In the genomic region with DNA sequence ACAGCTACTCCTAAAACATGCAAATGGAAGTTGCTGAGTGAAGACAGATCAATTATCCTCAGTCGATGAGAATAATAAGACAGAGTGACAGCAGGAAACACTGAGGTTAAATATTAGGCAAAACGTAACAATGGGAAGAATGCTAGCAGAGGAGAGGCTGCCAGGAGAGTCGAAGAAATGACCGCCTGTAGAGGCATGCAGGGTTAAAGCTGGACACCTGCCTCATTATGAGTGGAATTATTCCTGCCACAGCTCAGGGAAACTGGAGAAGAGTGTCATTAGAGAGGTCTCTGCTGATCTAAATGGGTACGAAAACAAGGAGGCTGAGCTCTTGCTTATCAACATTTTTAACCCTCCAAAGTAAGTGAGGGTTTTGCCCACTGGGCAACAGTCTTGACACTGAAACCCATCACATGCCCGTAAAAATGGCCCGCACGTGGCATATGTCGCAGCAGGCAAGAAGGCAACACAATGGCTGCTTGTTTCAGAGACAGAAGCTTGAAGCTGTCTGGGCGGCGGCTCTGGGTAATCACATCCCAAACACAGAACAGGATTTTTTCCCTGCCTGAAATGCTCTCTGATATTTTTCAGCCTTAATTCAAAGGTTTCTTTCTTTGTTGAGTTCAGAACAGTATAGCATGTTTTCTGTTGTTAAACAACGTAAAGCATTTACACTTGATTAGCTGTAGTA, we compare ENCODE assay signal across 17 cellular contexts.
DNase-seq lines count a peak whose midpoint lies in the region; ATAC-seq and TF ChIP-seq lines count a peak whose summit lies in the region.
"Had no signal": no experiment of that assay in that cellular context is flagged by ENCODE, and none has a peak within 500 bp of the region (broad histone marks: within the 10 kb centered on the region; RNA-seq: fewer than 3 reads in every experiment).

No MANE protein-coding gene starts in this region.

- H3K9ac ChIP-seq in mammary epithelial cell (ENCODE audit: insufficient read depth, low read length) = no peak overlapping the region

- H2AFZ ChIP-seq in mammary epithelial cell (ENCODE audit: low read depth, low read length) = no peak overlapping the region

- no peak for ATAC-seq in HG02798 (IDR thresholded peaks at IDR 0.05; ENCODE audit: poor library complexity, unreplicated experiment)
- ATAC-seq: T-helper 17 cell had no signal

- peak overlapping the region; percentile 25 for H3K4me2 ChIP-seq in mammary epithelial cell (ENCODE audit: insufficient read depth, low read depth, low read length)

- no peak overlapping the region for H3K27ac ChIP-seq in mammary epithelial cell (ENCODE audit: insufficient read depth, low read depth, low read length)
- H3K27ac ChIP-seq: coronary artery, stomach had no signal

- no peaks in the 10 kb centered on the region for H3K36me3 ChIP-seq in mammary epithelial cell (ENCODE audit: insufficient read depth, low read length)

- no peak overlapping the region for H3K27ac Mint-ChIP-seq in MCF 10A (ENCODE audit: low read depth, unreplicated experiment)
- peak overlapping the region; percentile 47 for H3K27ac Mint-ChIP-seq in nephron progenitor cell
- H3K27ac Mint-ChIP-seq: activated CD4-positive, alpha-beta T cell treated with anti-CD3 and anti-CD28 coated beads for 36 hours; activated naive CD8-positive, alpha-beta T cell treated with anti-CD3 and anti-CD28 coated beads, Interleukin-2, amount 10 ng/mL, durations not matched to agents 7 days and 5 days; T-helper 17 cell had no signal

- H3K4me3 Mint-ChIP-seq in MCF 10A (ENCODE audit: unreplicated experiment) (no peak overlapping the region), nephron progenitor cell (no peak overlapping the region)
- H3K4me3 Mint-ChIP-seq: activated CD4-positive, alpha-beta T cell treated with anti-CD3 and anti-CD28 coated beads for 36 hours; activated naive CD8-positive, alpha-beta T cell treated with anti-CD3 and anti-CD28 coated beads, Interleukin-2, amount 10 ng/mL, durations not matched to agents 7 days and 5 days; T-helper 17 cell had no signal

- intact Hi-C loops in mammary epithelial cell (cut with micrococcal nuclease) = loop anchor here (10.0 kb wide), 1 partner anchor 114 kb away; a partner anchor contains a TSS
- intact Hi-C loops in MCF 10A (cut with micrococcal nuclease) = no loop called here

- H3K36me3 Mint-ChIP-seq in MCF 10A (ENCODE audit: insufficient read depth, unreplicated experiment) = peaks cover 5% of the 10 kb centered on the region
- peaks cover 27% of the 10 kb centered on the region for H3K36me3 Mint-ChIP-seq in nephron progenitor cell (ENCODE audit: low read depth)

- DNase-seq in mammary epithelial cell (peak; percentile 31), MCF 10A (ENCODE audit: unreplicated experiment) (no peak), epithelial cell of esophagus (ENCODE audit: low read depth) (peak; percentile 19), nephron progenitor cell (no peak), NCI-H1092 treated with DMSO at 0.1 percent for 48 hours (lab: John Stamatoyannopoulos, UW) (no peak), LoVo (ENCODE audit: low spot score) (no peak), SHP77 treated with DMSO at 0.1 percent for 48 hours (lab: John Stamatoyannopoulos, UW) (no peak)
- DNase-seq: activated CD4-positive, alpha-beta T cell treated with anti-CD3 and anti-CD28 coated beads for 36 hours; activated naive CD8-positive, alpha-beta T cell treated with anti-CD3 and anti-CD28 coated beads, Interleukin-2, amount 10 ng/mL, durations not matched to agents 7 days and 5 days; activated T-cell treated with anti-CD3 and anti-CD28 coated beads for 4 hours; MV-4-11; RPMI8226; stomach; T-helper 17 cell had no signal

- peaks cover 18% of the 10 kb centered on the region for H3K4me1 ChIP-seq in mammary epithelial cell (ENCODE audit: insufficient read depth, low read length)

- H3K4me3 ChIP-seq in mammary epithelial cell (replicated peaks in 1 of 3; ENCODE audit: insufficient read depth in 1 of 3, low read depth in 2 of 3, low read length in 3 of 3) (no peak overlapping the region), epithelial cell of esophagus (ENCODE audit: low read length) (no peak overlapping the region)
- H3K4me3 ChIP-seq: coronary artery, skin epidermis, stomach had no signal

- H4K20me1 ChIP-seq in mammary epithelial cell (ENCODE audit: insufficient read depth, low read length) = no peaks in the 10 kb centered on the region

- no TSS peak for BruUV-seq in mammary epithelial cell (replicated peaks; lab: Mats Ljungman, UMichigan)
- no TSS peak for BruUV-seq in MCF 10A (replicated peaks; lab: Mats Ljungman, UMichigan)

- H3K9me3 ChIP-seq in mammary epithelial cell (replicated peaks; ENCODE audit: insufficient read depth, low read length) = no peaks in the 10 kb centered on the region
- H3K9me3 ChIP-seq: stomach had no signal

- peaks cover 10% of the 10 kb centered on the region for H3K4me1 Mint-ChIP-seq in MCF 10A (ENCODE audit: insufficient read depth, unreplicated experiment)
- peaks cover 39% of the 10 kb centered on the region for H3K4me1 Mint-ChIP-seq in nephron progenitor cell
- H3K4me1 Mint-ChIP-seq: activated CD4-positive, alpha-beta T cell treated with anti-CD3 and anti-CD28 coated beads for 36 hours; activated naive CD8-positive, alpha-beta T cell treated with anti-CD3 and anti-CD28 coated beads, Interleukin-2, amount 10 ng/mL, durations not matched to agents 7 days and 5 days had no signal

- H3K9me3 Mint-ChIP-seq in MCF 10A (ENCODE audit: unreplicated experiment) = no peaks in the 10 kb centered on the region
- H3K9me3 Mint-ChIP-seq in nephron progenitor cell = no peaks in the 10 kb centered on the region

- TF ChIP-seq CTCF in mammary epithelial cell (conservative IDR thresholded peaks at IDR 0.05 in 1 of 2, IDR thresholded peaks at IDR 0.05 in 1 of 2; ENCODE audit: extremely low read depth in 1 of 2, insufficient read depth in 1 of 2, low read depth in 1 of 2, low read length in 2 of 2) = no peak
- no peak for TF ChIP-seq CTCF in MCF 10A (IDR thresholded peaks at IDR 0.05; ENCODE audit: unreplicated experiment)
- no peak for TF ChIP-seq CTCF in epithelial cell of esophagus (IDR thresholded peaks at IDR 0.05; ENCODE audit: insufficient read depth, low read depth, low read length, missing control alignments)
- no peak for TF ChIP-seq CTCF in nephron progenitor cell (IDR thresholded peaks at IDR 0.05)

- 22% methylated on average over 10 of the region's 12 CpGs for WGBS in mammary epithelial cell (ENCODE audit: low coverage, missing lambda C conversion rate)

- CTCF ChIA-PET in mammary epithelial cell (lab: Charles Lee; ENCODE audit: low non-redundant PET) (interaction anchor here (0.7 kb wide), 1 partner anchor 11 kb away, joined by 4 read pairs; no protein-coding TSS in a partner anchor), MCF 10A (lab: Yijun Ruan, JAX) (interaction anchor here (1.2 kb wide), 1 partner anchor 198 kb away, joined by 3 read pairs; no protein-coding TSS in a partner anchor)

- POLR2A ChIA-PET in MCF 10A (lab: Yijun Ruan, JAX) = no interaction called here

- dilution Hi-C loops in mammary epithelial cell (cut with HindIII; ENCODE audit: low sequenced_read_pairs) = no loop called here

- no peaks in the 10 kb centered on the region for H3K27me3 ChIP-seq in mammary epithelial cell (ENCODE audit: insufficient read depth, low read length)
- H3K27me3 ChIP-seq: stomach had no signal

- in situ Hi-C loops in mammary epithelial cell (cut with MboI; ENCODE audit: low sequenced_read_pairs in 2 of 2) = no loop called here

- no peaks in the 10 kb centered on the region for H3K27me3 Mint-ChIP-seq in MCF 10A (ENCODE audit: insufficient read depth, unreplicated experiment)
- no peaks in the 10 kb centered on the region for H3K27me3 Mint-ChIP-seq in nephron progenitor cell (ENCODE audit: low read depth, poor library complexity)
- H3K27me3 Mint-ChIP-seq: activated CD4-positive, alpha-beta T cell treated with anti-CD3 and anti-CD28 coated beads for 36 hours; activated naive CD8-positive, alpha-beta T cell treated with anti-CD3 and anti-CD28 coated beads, Interleukin-2, amount 10 ng/mL, durations not matched to agents 7 days and 5 days; T-helper 17 cell had no signal

- no peaks in the 10 kb centered on the region for H3K79me2 ChIP-seq in mammary epithelial cell (ENCODE audit: insufficient read depth, low read length)

Comparison
In these comparisons a context has a peak if more than half of its experiments do, and no peak if none do; other contexts are left out.
1. DNase-seq: peak in mammary epithelial cell (single experiment) and epithelial cell of esophagus (single experiment); none in MCF 10A (single experiment), nephron progenitor cell (single experiment), NCI-H1092 treated with DMSO at 0.1 percent for 48 hours (single experiment), LoVo (single experiment) and SHP77 treated with DMSO at 0.1 percent for 48 hours (single experiment).